ENCODE assay signal across 1 cellular context in the genomic region with DNA sequence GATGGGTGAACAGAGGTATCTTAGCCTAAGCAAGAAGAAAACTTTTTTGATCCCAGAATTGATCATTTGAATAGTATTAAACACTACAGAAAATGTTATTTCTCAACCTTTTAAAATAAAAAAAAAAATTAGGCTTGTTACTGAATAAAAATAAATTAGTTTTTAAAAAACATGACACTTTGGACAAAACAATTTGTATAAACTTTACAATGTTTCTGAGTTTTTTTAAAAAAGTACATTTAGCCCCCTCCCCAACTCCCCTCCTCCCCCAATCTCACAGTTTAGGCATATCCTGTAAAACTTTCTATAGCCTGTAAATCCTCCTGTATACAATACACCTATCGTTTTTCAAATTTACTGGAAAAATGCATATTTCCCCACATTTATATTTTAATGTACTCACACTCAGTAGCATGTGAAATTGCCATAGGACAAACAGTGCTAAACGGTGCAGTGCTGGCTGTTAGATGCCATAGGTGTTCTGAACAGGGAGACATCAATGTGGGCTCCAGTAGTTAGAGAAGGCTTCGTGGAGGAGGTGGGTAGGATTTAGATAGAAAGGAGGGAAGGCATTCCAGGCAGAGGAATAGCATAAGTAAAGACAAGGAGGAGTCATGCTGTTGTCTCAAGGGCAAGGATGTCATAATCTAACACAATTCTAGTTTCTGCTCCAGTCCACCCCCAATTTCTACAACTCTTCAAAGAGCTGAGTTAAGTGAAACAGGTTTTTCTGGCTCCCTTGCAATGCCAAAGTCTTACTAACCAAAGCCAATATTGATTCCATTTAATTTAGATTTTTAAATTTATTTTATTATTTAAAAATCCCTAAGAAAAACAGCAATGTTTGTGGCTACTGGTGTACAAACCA.
TF ChIP-seq lines count a peak whose summit lies in the region.

No MANE protein-coding gene starts in this region.

TF ChIP-seq in WTC11, 78 proteins besides CTCF, POLR2A, EP300 and RAD21 (continued from another document):
- TF ChIP-seq, protein P1, sequence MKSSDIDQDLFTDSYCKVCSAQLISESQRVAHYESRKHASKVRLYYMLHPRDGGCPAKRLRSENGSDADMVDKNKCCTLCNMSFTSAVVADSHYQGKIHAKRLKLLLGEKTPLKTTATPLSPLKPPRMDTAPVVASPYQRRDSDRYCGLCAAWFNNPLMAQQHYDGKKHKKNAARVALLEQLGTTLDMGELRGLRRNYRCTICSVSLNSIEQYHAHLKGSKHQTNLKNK (CRISPR knock-in tag; IDR thresholded peaks at IDR 0.05) = no peak
- TF ChIP-seq NFATC4 (CRISPR knock-in tag; IDR thresholded peaks at IDR 0.05) (no peak), ZNF423 (CRISPR knock-in tag; IDR thresholded peaks at IDR 0.05) (no peak)
